Comparison of ENCODE assay signal across 10 cellular contexts in genomic region chr9:113955076-113955752, GRCh38.
DNase-seq lines count a peak whose midpoint lies in the region; ATAC-seq and TF ChIP-seq lines count a peak whose summit lies in the region.
"Had no signal": no experiment of that assay in that cellular context is flagged by ENCODE, and none has a peak within 500 bp of the region (broad histone marks: within the 10 kb centered on the region; RNA-seq: fewer than 3 reads in every experiment).

No MANE protein-coding gene starts in this region.

- no peak overlapping the region for H2BK5ac ChIP-seq in trophoblast cell (ENCODE audit: low read depth, low read length, poor library complexity)

- H2BK120ac ChIP-seq in trophoblast cell (ENCODE audit: insufficient read depth, low read length, poor library complexity) = no peak overlapping the region

- peaks cover 6% of the 10 kb centered on the region for H3F3A ChIP-seq in smooth muscle cell (ENCODE audit: low read depth)

- DNase-seq in H4 (ENCODE audit: low spot score) = peak; percentile 46
- DNase-seq in amniotic epithelial cell (ENCODE audit: low read depth) = peak; percentile 91
- DNase-seq in left ventricle myocardium superior = no peak
- DNase-seq in smooth muscle cell (lab: John Stamatoyannopoulos, UW; ENCODE audit: unreplicated experiment) = no peak
- no peak for DNase-seq in DMS153 treated with DMSO at 0.1 percent for 48 hours (lab: John Stamatoyannopoulos, UW; ENCODE audit: unreplicated experiment)
- no peak for DNase-seq in trophoblast cell
- DNase-seq in left colon = no peak
- DNase-seq in NCI-H82 (lab: John Stamatoyannopoulos, UW) = no peak
- DNase-seq: NCI-H2029 had no signal

- H3K4me1 ChIP-seq in smooth muscle cell (ENCODE audit: low read depth) = peaks cover 5% of the 10 kb centered on the region
- H3K4me1 ChIP-seq in trophoblast cell (ENCODE audit: control insufficient read depth in 1 of 2, insufficient read depth in 2 of 2, low read length in 2 of 2) = peaks cover 0 to 5% of the 10 kb centered on the region in 2 experiments

- peaks cover 70% of the 10 kb centered on the region for H4K20me1 ChIP-seq in smooth muscle cell (ENCODE audit: low read depth)

- no peak overlapping the region for H2AFZ ChIP-seq in smooth muscle cell (ENCODE audit: low read depth)
- no peak overlapping the region for H2AFZ ChIP-seq in trophoblast cell (ENCODE audit: insufficient read depth, low read length, poor library complexity)

- no peak overlapping the region for H4K8ac ChIP-seq in trophoblast cell (ENCODE audit: low read depth, low read length)

- intact Hi-C loops in left ventricle myocardium superior (cut with micrococcal nuclease) (no loop called here), left colon (cut with DNase I, micrococcal nuclease) (no loop called here)

- H3K79me2 ChIP-seq in smooth muscle cell (ENCODE audit: low read depth) (peaks cover 24% of the 10 kb centered on the region), trophoblast cell (ENCODE audit: control insufficient read depth, insufficient read depth, low read length, poor library complexity) (no peaks in the 10 kb centered on the region)

- H3K36me3 ChIP-seq in smooth muscle cell (ENCODE audit: low read depth) (no peaks in the 10 kb centered on the region), trophoblast cell (ENCODE audit: control insufficient read depth in 1 of 2, insufficient read depth in 2 of 2, low read length in 2 of 2) (no peaks in the 10 kb centered on the region)
- H3K36me3 ChIP-seq: SJSA1 had no signal

- no peak overlapping the region for H4K12ac ChIP-seq in trophoblast cell (ENCODE audit: low read depth, low read length)

- H3K14ac ChIP-seq in trophoblast cell (ENCODE audit: low read length) = no peak overlapping the region

- H2BK12ac ChIP-seq in trophoblast cell (ENCODE audit: low read length) = no peak overlapping the region

- H3K4me3 ChIP-seq in smooth muscle cell = no peak overlapping the region
- H3K4me3 ChIP-seq in trophoblast cell (ENCODE audit: low read depth, low read length) = no peak overlapping the region
- H3K4me3 ChIP-seq: SJSA1 had no signal

- TF ChIP-seq CTCF in smooth muscle cell (IDR thresholded peaks at IDR 0.05; ENCODE audit: borderline replicate concordance, insufficient read depth, poor library complexity, severe bottlenecking) = no peak

- H3K9me3 ChIP-seq in smooth muscle cell (replicated peaks; ENCODE audit: low read depth) = no peaks in the 10 kb centered on the region
- peaks cover 2% of the 10 kb centered on the region for H3K9me3 ChIP-seq in trophoblast cell (ENCODE audit: insufficient read depth, low read depth, low read length)
- H3K9me3 ChIP-seq: SJSA1 had no signal

- WGBS in smooth muscle cell (ENCODE audit: low lambda C conversion rate) = 58% methylated on average over 2 of the region's 2 CpGs
- WGBS in trophoblast cell (ENCODE audit: extremely low coverage, insufficient coverage, insufficient read length) = no CpG with 5 or more reads among the region's 2 CpGs

- no peak overlapping the region for H3K18ac ChIP-seq in trophoblast cell (ENCODE audit: low read length)

- no peaks in the 10 kb centered on the region for H3K79me1 ChIP-seq in trophoblast cell (ENCODE audit: low read length)

- H4K91ac ChIP-seq in trophoblast cell (ENCODE audit: low read depth, low read length) = no peak overlapping the region

- H3K27me3 ChIP-seq in smooth muscle cell (ENCODE audit: low read depth) (no peaks in the 10 kb centered on the region), trophoblast cell (ENCODE audit: insufficient read depth, low read length) (no peaks in the 10 kb centered on the region)
- H3K27me3 ChIP-seq: SJSA1 had no signal

- no peak overlapping the region for H2AK5ac ChIP-seq in trophoblast cell (ENCODE audit: low read length)

- peak overlapping the region; percentile 70 for H3K4me2 ChIP-seq in smooth muscle cell
- no peak overlapping the region for H3K4me2 ChIP-seq in trophoblast cell (ENCODE audit: low read length)

- H3K9ac ChIP-seq in smooth muscle cell (ENCODE audit: low read depth) (no peak overlapping the region), trophoblast cell (ENCODE audit: low read length) (no peak overlapping the region)

- H3K4ac ChIP-seq in trophoblast cell (ENCODE audit: low read depth, low read length) = no peak overlapping the region

- H3K27ac ChIP-seq in smooth muscle cell (ENCODE audit: low read depth) (peak overlapping the region; percentile 65), trophoblast cell (ENCODE audit: low read depth, low read length) (no peak overlapping the region)
- H3K27ac ChIP-seq: SJSA1 had no signal

- no peak overlapping the region for H3K23ac ChIP-seq in trophoblast cell (ENCODE audit: low read length)

- ATAC-seq in left ventricle myocardium superior (peak; percentile 43), left colon (no peak)

Comparison
In these comparisons a context has a peak if more than half of its experiments do, and no peak if none do; other contexts are left out.
1. DNase-seq: peak in H4 (single experiment) and amniotic epithelial cell (single experiment); none in left ventricle myocardium superior (single experiment), smooth muscle cell (single experiment), DMS153 treated with DMSO at 0.1 percent for 48 hours (single experiment), trophoblast cell (0 of 2), left colon (0 of 2) and NCI-H82 (single experiment).